8 cellular contexts compared by ENCODE assay signal in genomic region chr11:65919151-65920034, GRCh38. TPM values are rescaled to one million over a fixed set of nuclear protein-coding genes. Genes with fewer than 3 reads are reported as not detected.
DNase-seq lines count a peak whose midpoint lies in the region; ATAC-seq and TF ChIP-seq lines count a peak whose summit lies in the region.

A gene with protein sequence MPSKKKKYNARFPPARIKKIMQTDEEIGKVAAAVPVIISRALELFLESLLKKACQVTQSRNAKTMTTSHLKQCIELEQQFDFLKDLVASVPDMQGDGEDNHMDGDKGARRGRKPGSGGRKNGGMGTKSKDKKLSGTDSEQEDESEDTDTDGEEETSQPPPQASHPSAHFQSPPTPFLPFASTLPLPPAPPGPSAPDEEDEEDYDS (plus strand): TSS chr11:65919426. CDS start chr11:65919502, 76 bp downstream.

- peak within 1 kb of the TSS; percentile 96 to 99 (median 98) for H3K9ac ChIP-seq in skeletal muscle tissue (ENCODE audit: low read depth in 1 of 3, low read length in 3 of 3)

- peak; percentile 78 for ATAC-seq in GM18907 (IDR thresholded peaks at IDR 0.05; ENCODE audit: unreplicated experiment)
- peak; percentile 76 for ATAC-seq in HG03139 (IDR thresholded peaks at IDR 0.05; ENCODE audit: unreplicated experiment)

- H3K27me3 ChIP-seq in A673 (replicated peaks; ENCODE audit: insufficient read depth, low read depth, low read length, poor library complexity) (no peaks in the 10 kb centered on the region), WERI-Rb-1 (ENCODE audit: insufficient read depth, low read depth, severe bottlenecking) (no peaks in the 10 kb centered on the region), breast epithelium (no peaks in the 10 kb centered on the region), skeletal muscle tissue (ENCODE audit: control insufficient read depth in 3 of 3, insufficient read depth in 3 of 3, low read length in 3 of 3) (no peaks in the 10 kb centered on the region)

- H3K4me3 ChIP-seq in A673 (ENCODE audit: low read depth, low read length, poor library complexity, severe bottlenecking) (peak within 1 kb of the TSS; percentile 83), WERI-Rb-1 (ENCODE audit: low read depth, low read length) (peak within 1 kb of the TSS; percentile 94), breast epithelium (peak within 1 kb of the TSS; percentile 78 to 98 (median 95)), iPS-18c (ENCODE audit: insufficient read depth, low read depth, low read length) (peak within 1 kb of the TSS; percentile 94), skeletal muscle tissue (ENCODE audit: low read length in 3 of 3) (peak within 1 kb of the TSS; percentile 82 to 96 (median 90))

- no peak for TF ChIP-seq POLR2A in breast epithelium (IDR thresholded peaks at IDR 0.05)

- H3K27ac ChIP-seq in A673 (ENCODE audit: low read depth, low read length, poor library complexity, severe bottlenecking) = peak within 1 kb of the TSS; percentile 91
- H3K27ac ChIP-seq in WERI-Rb-1 = peak within 1 kb of the TSS; percentile 82
- H3K27ac ChIP-seq in breast epithelium = peak within 1 kb of the TSS; percentile 94 to 99
- peak within 1 kb of the TSS; percentile 97 for H3K27ac ChIP-seq in skeletal muscle tissue (ENCODE audit: low read depth, low read length)

- peak; percentile 100 for DNase-seq in A673 (ENCODE audit: low spot score)
- DNase-seq in NCI-H2227 (lab: John Stamatoyannopoulos, UW; ENCODE audit: unreplicated experiment) = peak; percentile 98
- peak; percentile 98 for DNase-seq in WERI-Rb-1
- DNase-seq in breast epithelium (ENCODE audit: low spot score in 2 of 2) = peak; percentile 98 to 99

- CTCF ChIA-PET in A673 (lab: Charles Lee) = no interaction called here

- BruUV-seq in A673 (replicated peaks; lab: Mats Ljungman, UMichigan) = no TSS peak

- intact Hi-C loops in A673 (cut with micrococcal nuclease; ENCODE audit: unreplicated experiment) = no loop called here
- intact Hi-C loops in breast epithelium (cut with DNase I; ENCODE audit: low total_unique reads) = loop anchor here (1.0 kb wide), 1 partner anchor 29 kb away; the partner anchor contains the start of gene CCDC85B

- H3K9me3 ChIP-seq in A673 (ENCODE audit: low read depth, low read length, poor library complexity, severe bottlenecking) = no peaks in the 10 kb centered on the region
- H3K9me3 ChIP-seq in WERI-Rb-1 (ENCODE audit: severe bottlenecking) = no peaks in the 10 kb centered on the region
- H3K9me3 ChIP-seq in breast epithelium = no peaks in the 10 kb centered on the region
- H3K9me3 ChIP-seq in iPS-18c (ENCODE audit: control insufficient read depth, insufficient read depth, low read length) = no peaks in the 10 kb centered on the region
- no peaks in the 10 kb centered on the region for H3K9me3 ChIP-seq in skeletal muscle tissue (ENCODE audit: control insufficient read depth in 3 of 3, low read length in 3 of 3)

- H3K4me1 ChIP-seq in A673 (ENCODE audit: insufficient read depth, low read length, poor library complexity, severe bottlenecking) = peaks cover 32% of the 10 kb centered on the region
- peaks cover 9 to 29% of the 10 kb centered on the region in 2 donors for H3K4me1 ChIP-seq in breast epithelium
- peaks cover 50 to 55% (median 51%) of the 10 kb centered on the region in 3 donors for H3K4me1 ChIP-seq in skeletal muscle tissue (ENCODE audit: control insufficient read depth in 3 of 3, insufficient read depth in 3 of 3, low read length in 3 of 3)

- TF ChIP-seq CTCF in A673 (conservative IDR thresholded peaks at IDR 0.05; ENCODE audit: low read depth, low read length) = no peak
- no peak for TF ChIP-seq CTCF in WERI-Rb-1 (IDR thresholded peaks at IDR 0.05; ENCODE audit: low read depth, low read length)
- TF ChIP-seq CTCF in breast epithelium (IDR thresholded peaks at IDR 0.05) = no peak

- POLR2A ChIA-PET in A673 (lab: Charles Lee; ENCODE audit: low non-redundant PET) = no interaction called here

- H3K36me3 ChIP-seq in A673 (ENCODE audit: insufficient read depth, low read length, poor library complexity, severe bottlenecking) (peaks cover 12% of the 10 kb centered on the region), WERI-Rb-1 (peaks cover 17% of the 10 kb centered on the region), breast epithelium (no peaks in the 10 kb centered on the region), skeletal muscle tissue (ENCODE audit: control insufficient read depth in 3 of 3, insufficient read depth in 3 of 3, low read length in 3 of 3) (peaks cover 9 to 26% (median 26%) of the 10 kb centered on the region in 3 donors)

RNA-seq across cellular contexts. Expression of the gene that starts here (rescaled TPM):
- total RNA-seq in A673 (2021) = 122 and 124 TPM in 2 replicates
- total RNA-seq in breast epithelium = 10 to 100 TPM; 50.1 to 64.5 (median 51.5) TPM
- 71.0 TPM for total RNA-seq in skeletal muscle tissue

Comparison
In these comparisons a context has a peak if more than half of its experiments do, and no peak if none do; other contexts are left out.
1. Peak in every context shown above with its lines: DNase-seq, ATAC-seq, H3K4me3 ChIP-seq and H3K27ac ChIP-seq.